ENCODE assay signal across 18 cellular contexts in the genomic region with DNA sequence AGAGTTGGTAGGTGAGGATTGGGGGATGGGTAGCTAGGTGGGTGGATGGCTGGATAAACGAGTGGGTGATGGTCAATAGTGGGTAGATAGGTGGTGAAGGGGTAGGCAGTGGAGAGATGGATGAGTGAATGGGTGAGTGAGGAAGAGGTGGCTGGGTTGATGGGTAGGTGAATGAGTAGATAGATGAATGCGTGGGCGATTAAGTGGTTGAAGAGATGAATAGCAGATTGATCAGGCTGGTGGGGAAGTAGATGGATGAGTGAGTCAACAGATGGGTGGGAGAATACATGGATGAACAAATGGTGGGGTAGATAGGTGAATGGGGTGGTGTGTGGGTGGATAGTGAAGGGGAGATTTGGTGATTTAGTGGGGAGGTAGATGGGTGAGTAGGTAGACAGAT. TPM values are rescaled to one million over a fixed set of nuclear protein-coding genes. Genes with fewer than 3 reads are reported as not detected.
DNase-seq lines count a peak whose midpoint lies in the region; ATAC-seq and TF ChIP-seq lines count a peak whose summit lies in the region.
"Had no signal": no experiment of that assay in that cellular context is flagged by ENCODE, and none has a peak within 500 bp of the region (broad histone marks: within the 10 kb centered on the region; RNA-seq: fewer than 3 reads in every experiment).

No MANE protein-coding gene starts in this region.

- H3K4me1 Mint-ChIP-seq in activated CD4-positive, alpha-beta T cell treated with anti-CD3 and anti-CD28 coated beads, Interleukin-2, amount 10 ng/mL, durations not matched to agents 7 days and 5 days = peaks cover 57% of the 10 kb centered on the region
- H3K4me1 Mint-ChIP-seq in activated T-helper 17 cell treated with anti-CD3 and anti-CD28 coated beads, Interleukin-2, amount 50 U/mL, for 72 hours = peaks cover 33% of the 10 kb centered on the region
- H3K4me1 Mint-ChIP-seq in stimulated activated effector memory CD8-positive, alpha-beta T cell treated with anti-CD3 and anti-CD28 coated beads, Interleukin-12 subunit alpha, Interleukin-12 subunit beta, amount 100 ng/mL, for 72 hours = peaks cover 57% of the 10 kb centered on the region

- POLR2A ChIA-PET in activated CD4-positive, alpha-beta T cell treated with anti-CD3 and anti-CD28 coated beads, Interleukin-2, amount 10 ng/mL, durations not matched to agents 7 days and 5 days (lab: Charles Lee) = no interaction called here

- no peaks in the 10 kb centered on the region for H3K9me3 Mint-ChIP-seq in activated CD4-positive, alpha-beta T cell treated with anti-CD3 and anti-CD28 coated beads, Interleukin-2, amount 10 ng/mL, durations not matched to agents 7 days and 5 days
- H3K9me3 Mint-ChIP-seq in activated T-helper 17 cell treated with anti-CD3 and anti-CD28 coated beads, Interleukin-2, amount 50 U/mL, for 72 hours = no peaks in the 10 kb centered on the region
- H3K9me3 Mint-ChIP-seq in stimulated activated effector memory CD8-positive, alpha-beta T cell treated with anti-CD3 and anti-CD28 coated beads, Interleukin-12 subunit alpha, Interleukin-12 subunit beta, amount 100 ng/mL, for 72 hours = no peaks in the 10 kb centered on the region
- H3K9me3 Mint-ChIP-seq: WTC11 had no signal

- no peak for DNase-seq in activated CD4-positive, alpha-beta T cell treated with anti-CD3 and anti-CD28 coated beads, Interleukin-2, amount 10 ng/mL, durations not matched to agents 7 days and 5 days
- DNase-seq in activated CD4-positive, alpha-beta T cell treated with anti-CD3 and anti-CD28 coated beads, Interleukin-2, amount 50 U/mL, for 48 hours = no peak
- DNase-seq in stimulated activated effector memory CD8-positive, alpha-beta T cell treated with anti-CD3 and anti-CD28 coated beads, Interleukin-12 subunit alpha, Interleukin-12 subunit beta, amount 100 ng/mL, for 72 hours (ENCODE audit: low spot score in 2 of 2) = no peak
- DNase-seq in NCI-H345 (lab: John Stamatoyannopoulos, UW) = no peak
- no peak for DNase-seq in stomach
- DNase-seq in colonic mucosa = no peak
- DNase-seq: aorta, cerebellar nuclear complex, heart right ventricle, MG63, NCI-H187, NCI-H446, small intestine had no signal

- intact Hi-C loops in stomach (cut with DNase I; ENCODE audit: low total_unique reads) (no loop called here), colonic mucosa (cut with DNase I) (no loop called here)

- 64 to 92% (median 86%) methylated on average over 2 to 3 of the region's 3 CpGs for WGBS in stomach, 5 donors

- ATAC-seq in activated T-helper 17 cell treated with anti-CD3 and anti-CD28 coated beads, Interleukin-2, amount 50 U/mL, for 72 hours (replicated peaks) = peak; percentile 69
- ATAC-seq in stimulated activated effector memory CD8-positive, alpha-beta T cell treated with anti-CD3 and anti-CD28 coated beads, Interleukin-12 subunit alpha, Interleukin-12 subunit beta, amount 100 ng/mL, for 72 hours = peak; percentile 66
- ATAC-seq: heart right ventricle, WTC11 had no signal

- TF ChIP-seq POLR2A in stomach (IDR thresholded peaks at IDR 0.05) = no peak

- H3K4me1 ChIP-seq in DOHH2 (ENCODE audit: control insufficient read depth, low read length) (peaks cover 34% of the 10 kb centered on the region), stomach (peaks cover 18 to 53% (median 39%) of the 10 kb centered on the region in 4 donors), colonic mucosa (peaks cover 14% of the 10 kb centered on the region)

- H3K79me2 ChIP-seq in DOHH2 (ENCODE audit: control insufficient read depth, low read length) = no peaks in the 10 kb centered on the region

- H3K9me3 ChIP-seq in DOHH2 (ENCODE audit: control insufficient read depth, insufficient read depth, low read length) (no peaks in the 10 kb centered on the region), stomach (no peaks in the 10 kb centered on the region), colonic mucosa (no peaks in the 10 kb centered on the region)
- H3K9me3 ChIP-seq: heart right ventricle, MG63 had no signal

- H3K9ac ChIP-seq in colonic mucosa (ENCODE audit: low read depth in 2 of 2, low read length in 2 of 2) = no peak overlapping the region

- no peaks in the 10 kb centered on the region for H3K27me3 ChIP-seq in DOHH2 (ENCODE audit: control insufficient read depth, low read length)
- H3K27me3 ChIP-seq in stomach = no peaks in the 10 kb centered on the region
- H3K27me3 ChIP-seq in colonic mucosa = no peaks in the 10 kb centered on the region
- H3K27me3 ChIP-seq: heart right ventricle, MG63 had no signal

- peaks cover 6% of the 10 kb centered on the region; the same call in 1 of the 2 replicates for H3F3A ChIP-seq in DOHH2 (ENCODE audit: control insufficient read depth, insufficient read depth)

- H3K4me3 ChIP-seq in DOHH2 (ENCODE audit: low read length) (no peak overlapping the region), stomach (no peak overlapping the region), colonic mucosa (no peak overlapping the region)
- H3K4me3 ChIP-seq: heart right ventricle, lung, MG63 had no signal

- no peak for TF ChIP-seq CTCF in DOHH2 (IDR thresholded peaks at IDR 0.05; ENCODE audit: low read depth, low read length, poor library complexity, severe bottlenecking)
- TF ChIP-seq CTCF in stomach (IDR thresholded peaks at IDR 0.05) = no peak
- TF ChIP-seq CTCF in colonic mucosa (IDR thresholded peaks at IDR 0.05) = no peak

- H3K36me3 ChIP-seq in DOHH2 (ENCODE audit: control insufficient read depth, low read length) (no peaks in the 10 kb centered on the region), stomach (peaks cover 0 to 38% (median 29%) of the 10 kb centered on the region in 4 donors), colonic mucosa (no peaks in the 10 kb centered on the region)
- H3K36me3 ChIP-seq: MG63 had no signal

- H3K36me3 Mint-ChIP-seq in activated CD4-positive, alpha-beta T cell treated with anti-CD3 and anti-CD28 coated beads, Interleukin-2, amount 10 ng/mL, durations not matched to agents 7 days and 5 days (ENCODE audit: low read depth) = peaks cover 74% of the 10 kb centered on the region
- H3K36me3 Mint-ChIP-seq in activated T-helper 17 cell treated with anti-CD3 and anti-CD28 coated beads, Interleukin-2, amount 50 U/mL, for 72 hours (ENCODE audit: low read depth) = peaks cover 81% of the 10 kb centered on the region
- peaks cover 96% of the 10 kb centered on the region for H3K36me3 Mint-ChIP-seq in stimulated activated effector memory CD8-positive, alpha-beta T cell treated with anti-CD3 and anti-CD28 coated beads, Interleukin-12 subunit alpha, Interleukin-12 subunit beta, amount 100 ng/mL, for 72 hours
- H3K36me3 Mint-ChIP-seq: WTC11 had no signal

- no peaks in the 10 kb centered on the region for H4K20me1 ChIP-seq in DOHH2 (ENCODE audit: control insufficient read depth, insufficient read depth, low read depth, low read length)

- peak overlapping the region; percentile 93 for H3K27ac Mint-ChIP-seq in activated CD4-positive, alpha-beta T cell treated with anti-CD3 and anti-CD28 coated beads, Interleukin-2, amount 10 ng/mL, durations not matched to agents 7 days and 5 days
- peak overlapping the region; percentile 62 for H3K27ac Mint-ChIP-seq in activated T-helper 17 cell treated with anti-CD3 and anti-CD28 coated beads, Interleukin-2, amount 50 U/mL, for 72 hours
- peak overlapping the region; percentile 50 for H3K27ac Mint-ChIP-seq in stimulated activated effector memory CD8-positive, alpha-beta T cell treated with anti-CD3 and anti-CD28 coated beads, Interleukin-12 subunit alpha, Interleukin-12 subunit beta, amount 100 ng/mL, for 72 hours
- H3K27ac Mint-ChIP-seq: progenitor cell of endocrine pancreas, WTC11 had no signal

- CTCF ChIA-PET in activated CD4-positive, alpha-beta T cell treated with anti-CD3 and anti-CD28 coated beads, Interleukin-2, amount 10 ng/mL, durations not matched to agents 7 days and 5 days (lab: Charles Lee) = interaction anchor here (1.6 to 2.0 kb wide), 3 partner anchors 8 to 23 kb away, joined by 4 to 6 read pairs (median 4); no protein-coding TSS in a partner anchor

- H3K9me2 ChIP-seq in DOHH2 (replicated peaks; ENCODE audit: control insufficient read depth, low read length) = no peaks in the 10 kb centered on the region

- no peak for TF ChIP-seq EP300 in stomach (IDR thresholded peaks at IDR 0.05)

- no peaks in the 10 kb centered on the region for H3K27me3 Mint-ChIP-seq in activated CD4-positive, alpha-beta T cell treated with anti-CD3 and anti-CD28 coated beads, Interleukin-2, amount 10 ng/mL, durations not matched to agents 7 days and 5 days
- H3K27me3 Mint-ChIP-seq in activated T-helper 17 cell treated with anti-CD3 and anti-CD28 coated beads, Interleukin-2, amount 50 U/mL, for 72 hours = no peaks in the 10 kb centered on the region

- H3K4me2 ChIP-seq in DOHH2 (ENCODE audit: low read length) = peak overlapping the region; percentile 78

- H3K27ac ChIP-seq in DOHH2 (ENCODE audit: low read depth, low read length) = peak overlapping the region; percentile 84
- H3K27ac ChIP-seq in stomach = no peak overlapping the region
- no peak overlapping the region for H3K27ac ChIP-seq in colonic mucosa

- no peak overlapping the region for H3K4me3 Mint-ChIP-seq in activated CD4-positive, alpha-beta T cell treated with anti-CD3 and anti-CD28 coated beads, Interleukin-2, amount 10 ng/mL, durations not matched to agents 7 days and 5 days
- peak overlapping the region; percentile 55 for H3K4me3 Mint-ChIP-seq in activated T-helper 17 cell treated with anti-CD3 and anti-CD28 coated beads, Interleukin-2, amount 50 U/mL, for 72 hours
- H3K4me3 Mint-ChIP-seq in stimulated activated effector memory CD8-positive, alpha-beta T cell treated with anti-CD3 and anti-CD28 coated beads, Interleukin-12 subunit alpha, Interleukin-12 subunit beta, amount 100 ng/mL, for 72 hours = no peak overlapping the region
- H3K4me3 Mint-ChIP-seq: WTC11 had no signal

RNA-seq across cellular contexts. Expression of a gene that starts 51.1 kb away (rescaled TPM):
- total RNA-seq in activated CD4-positive, alpha-beta T cell treated with anti-CD3 and anti-CD28 coated beads, Interleukin-2, amount 10 ng/mL, durations not matched to agents 7 days and 5 days = 10 to 100 TPM; 81.0 to 95.8 TPM
- 10 to 100 TPM; 78.9 to 79.1 TPM for total RNA-seq in activated T-helper 17 cell treated with anti-CD3 and anti-CD28 coated beads, Interleukin-2, amount 50 U/mL, for 72 hours
- total RNA-seq in stomach = 10 to 100 TPM in 3 of 5 donors, 1 to 10 TPM in 2; 4.6 to 85.2 (median 10.8) TPM
- polyA plus RNA-seq in stomach = 1 to 10 TPM in 1 of 3 donors, under 1 TPM in 2; 0.58 to 1.2 (median 0.76) TPM
- total RNA-seq in colonic mucosa = 1 to 10 TPM; 7.3 to 9.5 TPM
